Comparison of ENCODE assay signal across 12 cellular contexts in the genomic region with DNA sequence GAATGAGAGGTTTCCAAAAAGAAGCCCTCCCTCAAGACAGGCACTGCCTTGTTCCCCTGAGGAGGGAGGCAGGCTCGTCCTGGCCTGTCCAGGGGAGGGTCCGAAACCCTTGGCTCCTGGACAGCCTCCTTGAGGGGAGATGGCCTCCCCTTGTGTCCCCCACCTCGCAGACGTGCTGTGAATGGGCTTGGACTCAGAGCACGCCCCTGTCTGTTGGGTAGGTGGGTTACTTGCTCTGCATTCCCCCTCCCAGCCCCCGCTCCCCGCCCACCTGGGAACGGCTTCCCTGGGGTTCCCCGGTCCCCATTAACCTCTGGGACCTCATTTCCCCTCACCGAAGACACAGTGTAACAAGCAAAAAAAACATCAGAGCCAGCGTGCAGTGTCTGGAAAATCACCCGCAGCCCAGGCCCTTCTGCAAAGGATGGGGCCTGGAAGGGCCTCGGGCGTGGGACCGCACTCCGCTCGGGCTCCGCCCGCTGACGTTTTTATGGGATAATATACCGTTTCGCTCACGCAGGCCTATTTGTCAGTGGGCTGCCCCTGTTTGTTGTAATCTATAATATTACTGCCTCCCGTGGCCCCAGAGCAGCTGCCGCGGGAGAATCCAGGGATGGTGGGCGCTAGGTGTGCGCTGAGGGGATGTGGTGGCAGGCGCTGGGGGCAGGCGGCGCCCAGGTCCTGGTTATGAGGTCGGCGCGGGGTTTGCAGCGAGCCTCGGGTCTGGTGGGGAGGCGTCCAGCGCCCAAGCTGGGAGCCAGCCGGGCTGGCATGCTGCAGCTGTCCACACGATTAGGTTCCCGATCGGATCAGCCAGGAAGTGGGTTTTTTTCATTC. TPM values are rescaled to one million over a fixed set of nuclear protein-coding genes. Genes with fewer than 3 reads are reported as not detected.
DNase-seq lines count a peak whose midpoint lies in the region; ATAC-seq and TF ChIP-seq lines count a peak whose summit lies in the region.
"Had no signal": no experiment of that assay in that cellular context is flagged by ENCODE, and none has a peak within 500 bp of the region (broad histone marks: within the 10 kb centered on the region; RNA-seq: fewer than 3 reads in every experiment).

No MANE protein-coding gene starts in this region.

- H3K27ac Mint-ChIP-seq in chondrocyte (ENCODE audit: unreplicated experiment) (peak overlapping the region; percentile 97), nephron progenitor cell (peak overlapping the region; percentile 96)
- H3K27ac Mint-ChIP-seq: activated naive CD8-positive, alpha-beta T cell treated with anti-CD3 and anti-CD28 coated beads, Interleukin-2, amount 10 ng/mL, durations not matched to agents 7 days and 5 days had no signal

- H3K27me3 ChIP-seq in heart left ventricle (peaks cover 0 to 10% (median 0%) of the 10 kb centered on the region in 9 donors), transverse colon (no peaks in the 10 kb centered on the region)

- no peak overlapping the region for H3K4me3 Mint-ChIP-seq in chondrocyte (ENCODE audit: unreplicated experiment)
- peak overlapping the region; percentile 93 for H3K4me3 Mint-ChIP-seq in nephron progenitor cell
- H3K4me3 Mint-ChIP-seq: activated naive CD8-positive, alpha-beta T cell treated with anti-CD3 and anti-CD28 coated beads, Interleukin-2, amount 10 ng/mL, durations not matched to agents 7 days and 5 days had no signal

- H3K36me3 ChIP-seq in heart left ventricle (no peaks in the 10 kb centered on the region), transverse colon (no peaks in the 10 kb centered on the region)

- H3K9me3 Mint-ChIP-seq in chondrocyte (ENCODE audit: low read depth) = no peaks in the 10 kb centered on the region
- no peaks in the 10 kb centered on the region for H3K9me3 Mint-ChIP-seq in nephron progenitor cell
- H3K9me3 Mint-ChIP-seq: activated naive CD8-positive, alpha-beta T cell treated with anti-CD3 and anti-CD28 coated beads, Interleukin-2, amount 10 ng/mL, durations not matched to agents 7 days and 5 days had no signal

- H3K9me3 ChIP-seq in heart left ventricle = no peaks in the 10 kb centered on the region
- H3K9me3 ChIP-seq in transverse colon = no peaks in the 10 kb centered on the region

- peak overlapping the region in 11 of 12 donors; percentile 70 to 98 (median 97) for H3K27ac ChIP-seq in heart left ventricle
- peak overlapping the region; percentile 95 to 99 (median 98) for H3K27ac ChIP-seq in transverse colon

- TF ChIP-seq EP300 in transverse colon (IDR thresholded peaks at IDR 0.05; ENCODE audit: low read depth) = no peak

- H3K4me3 ChIP-seq in heart left ventricle (peak overlapping the region in 4 of 12 donors; percentile 2 to 85 (median 26)), transverse colon (peak overlapping the region in 2 of 4 donors; percentile 7 to 11)

- in situ Hi-C loops in transverse colon (cut with MboI; ENCODE audit: low pct_ligation_motif_present in 1 of 4, low pct_unique_long_range_greater_than_20kb in 1 of 4, low sequenced_read_pairs in 3 of 4) = no loop called here

- TF ChIP-seq CTCF in heart left ventricle (IDR thresholded peaks at IDR 0.05) (no peak), chondrocyte (IDR thresholded peaks at IDR 0.05) (no peak), nephron progenitor cell (IDR thresholded peaks at IDR 0.05) (no peak), transverse colon (IDR thresholded peaks at IDR 0.05) (no peak)

- WGBS in heart left ventricle, 4 donors = 67 to 71% (median 71%) methylated on average over 38 to 42 of the region's 42 CpGs
- 27% methylated on average over 25 of the region's 42 CpGs; no CpG with 5 or more reads in 1 of the 2 donors for WGBS in transverse colon (ENCODE audit: low coverage in 1 of 2), 2 donors

- H3K27me3 Mint-ChIP-seq in chondrocyte (ENCODE audit: low read depth) (no peaks in the 10 kb centered on the region), nephron progenitor cell (ENCODE audit: low read depth, poor library complexity) (peaks cover 9% of the 10 kb centered on the region)

- DNase-seq in heart left ventricle (no peak), Right ventricle myocardium superior (no peak), chondrocyte (ENCODE audit: low spot score) (no peak), nephron progenitor cell (peak; percentile 68), transverse colon (peak; percentile 65), NCI-H1105 (lab: John Stamatoyannopoulos, UW) (no peak), hypothalamus (lab: John Stamatoyannopoulos, UW) (no peak)
- DNase-seq: activated CD4-positive, CD25-positive, alpha-beta regulatory T cell; activated naive CD8-positive, alpha-beta T cell treated with anti-CD3 and anti-CD28 coated beads, Interleukin-2, amount 10 ng/mL, durations not matched to agents 7 days and 5 days; NCI-H1048; stimulated activated CD4-positive, alpha-beta T cell treated with anti-CD3 and anti-CD28 coated beads, Interleukin-12 subunit alpha, Interleukin-12 subunit beta, amount 100 ng/mL, for 4 hours had no signal

- ATAC-seq in heart left ventricle (no peak), Right ventricle myocardium superior (ENCODE audit: poor library complexity) (no peak), GM18517 (IDR thresholded peaks at IDR 0.05; ENCODE audit: unreplicated experiment) (no peak)

- H3K4me1 Mint-ChIP-seq in chondrocyte (ENCODE audit: low read depth) = peaks cover 62% of the 10 kb centered on the region
- peaks cover 91% of the 10 kb centered on the region for H3K4me1 Mint-ChIP-seq in nephron progenitor cell
- H3K4me1 Mint-ChIP-seq: activated naive CD8-positive, alpha-beta T cell treated with anti-CD3 and anti-CD28 coated beads, Interleukin-2, amount 10 ng/mL, durations not matched to agents 7 days and 5 days had no signal

- H3K36me3 Mint-ChIP-seq in chondrocyte (ENCODE audit: low read depth) (peaks cover 2% of the 10 kb centered on the region), nephron progenitor cell (ENCODE audit: low read depth) (peaks cover 7% of the 10 kb centered on the region)
- H3K36me3 Mint-ChIP-seq: activated naive CD8-positive, alpha-beta T cell treated with anti-CD3 and anti-CD28 coated beads, Interleukin-2, amount 10 ng/mL, durations not matched to agents 7 days and 5 days had no signal

- intact Hi-C loops in heart left ventricle (cut with DNase I) (no loop called here), Right ventricle myocardium superior (cut with DNase I) (no loop called here), transverse colon (cut with DNase I; ENCODE audit: low total_unique reads) (no loop called here)

- TF ChIP-seq POLR2A in heart left ventricle (IDR thresholded peaks at IDR 0.05) (no peak), transverse colon (IDR thresholded peaks at IDR 0.05) (no peak)

- H3K4me1 ChIP-seq in heart left ventricle = peaks cover 16 to 64% (median 58%) of the 10 kb centered on the region in 12 donors
- H3K4me1 ChIP-seq in transverse colon = peaks cover 26 to 56% (median 44%) of the 10 kb centered on the region in 4 donors

RNA-seq across cellular contexts. Expression of gene BAHCC1, which starts 11.1 kb away (rescaled TPM):
- total RNA-seq in heart left ventricle (10 to 100 TPM in 3 of 9 donors, 1 to 10 TPM in 6; 6.0 to 19.6 (median 9.3) TPM), Right ventricle myocardium superior (8.0 TPM), chondrocyte (20.6 to 32.3 TPM (median 22.7 TPM) in 3 replicates), transverse colon (100 to 1,000 TPM in 1 of 4 donors, 10 to 100 TPM in 2, 1 to 10 TPM in 1; 8.7 to 133 (median 12.4) TPM)
- 1 to 10 TPM; 7.6 to 8.5 TPM for polyA plus RNA-seq in heart left ventricle

Comparison
In these comparisons a context has a peak if more than half of its experiments do, and no peak if none do; other contexts are left out.
1. DNase-seq: peak in nephron progenitor cell (single experiment) and transverse colon (single experiment); none in heart left ventricle (0 of 5), Right ventricle myocardium superior (single experiment), chondrocyte (single experiment), NCI-H1105 (single experiment) and hypothalamus (0 of 51).